ENCODE assay signal across 9 cellular contexts in genomic region chr12:85951823-85952222, GRCh38.
DNase-seq lines count a peak whose midpoint lies in the region; ATAC-seq and TF ChIP-seq lines count a peak whose summit lies in the region.
"Had no signal": no experiment of that assay in that cellular context is flagged by ENCODE, and none has a peak within 500 bp of the region (broad histone marks: within the 10 kb centered on the region; RNA-seq: fewer than 3 reads in every experiment).

No MANE protein-coding gene starts in this region.

- no peaks in the 10 kb centered on the region for H3K27me3 Mint-ChIP-seq in activated naive CD4-positive, alpha-beta T cell treated with anti-CD3 and anti-CD28 coated beads, Interleukin-2, amount 10 ng/mL, durations not matched to agents 7 days and 5 days

- H3K4me3 ChIP-seq in OCI-LY3 (ENCODE audit: low read length) (no peak overlapping the region), epithelial cell of esophagus (ENCODE audit: low read length) (no peak overlapping the region), upper lobe of right lung (no peak overlapping the region)

- no peak overlapping the region for H3K9ac ChIP-seq in OCI-LY3 (ENCODE audit: low read length)

- no peak overlapping the region for H3K27ac Mint-ChIP-seq in activated naive CD4-positive, alpha-beta T cell treated with anti-CD3 and anti-CD28 coated beads, Interleukin-2, amount 10 ng/mL, durations not matched to agents 7 days and 5 days

- no peak overlapping the region for H3K4me3 Mint-ChIP-seq in activated naive CD4-positive, alpha-beta T cell treated with anti-CD3 and anti-CD28 coated beads, Interleukin-2, amount 10 ng/mL, durations not matched to agents 7 days and 5 days

- H3K36me3 ChIP-seq in OCI-LY3 (replicated peaks; ENCODE audit: low read depth, low read length): no peaks in the 10 kb centered on the region
- no peaks in the 10 kb centered on the region for H3K36me3 ChIP-seq in upper lobe of right lung

- intact Hi-C loops in upper lobe of right lung (cut with DNase I): no loop called here

- H3K4me1 ChIP-seq in OCI-LY3 (ENCODE audit: low read length) (no peaks in the 10 kb centered on the region), upper lobe of right lung (no peaks in the 10 kb centered on the region)

- no peaks in the 10 kb centered on the region for H3K4me1 Mint-ChIP-seq in activated naive CD4-positive, alpha-beta T cell treated with anti-CD3 and anti-CD28 coated beads, Interleukin-2, amount 10 ng/mL, durations not matched to agents 7 days and 5 days

- H3K27ac ChIP-seq in OCI-LY3 (ENCODE audit: low read length): no peak overlapping the region
- H3K27ac ChIP-seq in upper lobe of right lung: no peak overlapping the region

- no peaks in the 10 kb centered on the region for H3K27me3 ChIP-seq in OCI-LY3 (ENCODE audit: low read depth, low read length)
- no peaks in the 10 kb centered on the region for H3K27me3 ChIP-seq in upper lobe of right lung

- H2AFZ ChIP-seq in OCI-LY3 (ENCODE audit: low read depth, low read length): no peak overlapping the region

- no peaks in the 10 kb centered on the region for H3K9me3 ChIP-seq in OCI-LY3 (ENCODE audit: insufficient read depth, low read length)
- no peaks in the 10 kb centered on the region for H3K9me3 ChIP-seq in upper lobe of right lung

- ATAC-seq in upper lobe of right lung (no peak), GM21529 (IDR thresholded peaks at IDR 0.05; ENCODE audit: unreplicated experiment) (no peak)

- no peak overlapping the region for H3K4me2 ChIP-seq in OCI-LY3 (ENCODE audit: low read length)

- H3K36me3 Mint-ChIP-seq in activated naive CD4-positive, alpha-beta T cell treated with anti-CD3 and anti-CD28 coated beads, Interleukin-2, amount 10 ng/mL, durations not matched to agents 7 days and 5 days: no peaks in the 10 kb centered on the region

- H3K9me3 Mint-ChIP-seq in activated naive CD4-positive, alpha-beta T cell treated with anti-CD3 and anti-CD28 coated beads, Interleukin-2, amount 10 ng/mL, durations not matched to agents 7 days and 5 days: no peaks in the 10 kb centered on the region

- H4K20me1 ChIP-seq in OCI-LY3 (ENCODE audit: insufficient read depth, low read length): no peaks in the 10 kb centered on the region

- no peaks in the 10 kb centered on the region for H3K79me2 ChIP-seq in OCI-LY3 (ENCODE audit: low read length)

- DNase-seq in SHP77 treated with DMSO at 0.1 percent for 48 hours (lab: John Stamatoyannopoulos, UW) (peak; percentile 51), SHP77 (lab: John Stamatoyannopoulos, UW) (no peak), epithelial cell of esophagus (ENCODE audit: low read depth) (peak; percentile 36), upper lobe of right lung (no peak)
- DNase-seq in activated naive CD4-positive, alpha-beta T cell treated with anti-CD3 and anti-CD28 coated beads, Interleukin-2, amount 10 ng/mL, durations not matched to agents 7 days and 5 days: no peak
- DNase-seq in stimulated activated CD4-positive, alpha-beta T cell treated with anti-CD3 and anti-CD28 coated beads, Interleukin-12 subunit alpha, Interleukin-12 subunit beta, amount 100 ng/mL, for 4 hours: no peak
- DNase-seq: activated effector memory CD4-positive, alpha-beta T cell treated with anti-CD3 and anti-CD28 coated beads, Interleukin-2, amount 50 U/mL, for 16 hours had no signal

- CTCF ChIA-PET in activated naive CD4-positive, alpha-beta T cell treated with anti-CD3 and anti-CD28 coated beads, Interleukin-2, amount 10 ng/mL, durations not matched to agents 7 days and 5 days (lab: Charles Lee): interaction anchor here (1.0 kb wide), 1 partner anchor 23 kb away, joined by 3 read pairs; no protein-coding TSS in a partner anchor

- peak; percentile 74 for TF ChIP-seq CTCF in OCI-LY3 (IDR thresholded peaks at IDR 0.05; ENCODE audit: low read depth, low read length)
- TF ChIP-seq CTCF in epithelial cell of esophagus (IDR thresholded peaks at IDR 0.05; ENCODE audit: insufficient read depth, low read depth, low read length, missing control alignments): peak; percentile 44
- peak; percentile 34 for TF ChIP-seq CTCF in upper lobe of right lung (IDR thresholded peaks at IDR 0.05)

Comparison
In these comparisons a context has a peak if more than half of its experiments do, and no peak if none do; other contexts are left out.
1. DNase-seq: peak in SHP77 treated with DMSO at 0.1 percent for 48 hours (single experiment) and epithelial cell of esophagus (single experiment); none in SHP77 (0 of 2), upper lobe of right lung (single experiment), activated naive CD4-positive, alpha-beta T cell treated with anti-CD3 and anti-CD28 coated beads, Interleukin-2, amount 10 ng/mL, durations not matched to agents 7 days and 5 days (single experiment) and stimulated activated CD4-positive, alpha-beta T cell treated with anti-CD3 and anti-CD28 coated beads, Interleukin-12 subunit alpha, Interleukin-12 subunit beta, amount 100 ng/mL, for 4 hours (single experiment).
2. Peak in every context shown above with its lines, with median percentiles within 50 percentile points of each other: CTCF ChIP-seq.